16 cellular contexts compared by ENCODE assay signal in the genomic region with DNA sequence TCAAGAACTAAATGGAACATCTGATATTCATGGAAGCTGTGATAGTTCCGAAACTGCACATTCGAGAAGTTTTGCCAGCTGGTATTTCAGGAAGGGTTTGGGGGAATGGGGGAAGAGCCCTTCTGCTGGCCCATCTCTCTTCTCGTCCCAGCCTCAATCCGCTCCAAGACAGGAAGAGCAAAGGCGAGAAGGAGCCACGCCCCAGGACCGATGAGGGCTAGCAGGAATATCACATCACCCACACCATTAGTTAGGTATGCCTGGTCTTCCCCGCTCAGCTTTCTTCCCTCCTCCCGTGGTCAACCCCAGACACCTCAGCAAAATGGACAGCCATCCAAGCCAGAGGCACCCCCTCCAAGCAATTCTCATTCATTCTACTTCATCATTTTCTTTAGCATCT.
"Had no signal": no experiment of that assay in that cellular context is flagged by ENCODE, and none has a peak within 500 bp of the region (broad histone marks: within the 10 kb centered on the region; RNA-seq: fewer than 3 reads in every experiment).

No MANE protein-coding gene starts in this region.

- H3K27ac ChIP-seq: dorsolateral prefrontal cortex, epithelial cell of prostate, esophagus squamous epithelium, neutrophil, sigmoid colon, skin epidermis had no signal

- DNase-seq: cortex of kidney; dorsolateral prefrontal cortex; effector memory CD8-positive, alpha-beta T cell; esophagus squamous epithelium; foreskin fibroblast; immature natural killer cell; kidney; left colon; mesendoderm; naive thymus-derived CD8-positive, alpha-beta T cell; sigmoid colon; stimulated activated naive CD4-positive, alpha-beta T cell treated with Interleukin-2 at 50 U/mL for 16 hours; trophoblast cell had no signal

- H3K9me3 ChIP-seq: esophagus squamous epithelium, neutrophil, sigmoid colon had no signal

- H3K36me3 ChIP-seq: esophagus squamous epithelium, neutrophil, sigmoid colon had no signal

- ATAC-seq: effector memory CD8-positive, alpha-beta T cell; left colon; naive thymus-derived CD8-positive, alpha-beta T cell had no signal

- H3K27me3 ChIP-seq: dorsolateral prefrontal cortex, sigmoid colon had no signal

- H3K4me3 ChIP-seq: dorsolateral prefrontal cortex, esophagus squamous epithelium, sigmoid colon, skin epidermis had no signal
